Comparison of ENCODE assay signal across 18 cellular contexts in genomic region chrX:39728852-39729587, GRCh38.
"Had no signal": no experiment of that assay in that cellular context is flagged by ENCODE, and none has a peak within 500 bp of the region (broad histone marks: within the 10 kb centered on the region; RNA-seq: fewer than 3 reads in every experiment).

No MANE protein-coding gene starts in this region.

- DNase-seq: activated CD4-positive, alpha-beta T cell treated with anti-CD3 and anti-CD28 coated beads, Interleukin-2, amount 10 ng/mL, durations not matched to agents 7 days and 5 days; activated CD8-positive, alpha-beta T cell treated with anti-CD3 and anti-CD28 coated beads, Interleukin-2, amount 10 ng/mL, durations not matched to agents 7 days and 5 days; activated naive CD4-positive, alpha-beta T cell treated with anti-CD3 and anti-CD28 coated beads for 36 hours; activated T-cell treated with anti-CD3 and anti-CD28 coated beads, Interleukin-2, amount 50 U/mL, for 24 hours; body of pancreas; dorsolateral prefrontal cortex; foreskin fibroblast; midbrain; nephron progenitor cell; stimulated activated naive CD8-positive, alpha-beta T cell treated with anti-CD3 and anti-CD28 coated beads, Interleukin-15, amount 100 ng/mL, for 72 hours; transverse colon; uterus had no signal

- H3K27me3 Mint-ChIP-seq: stimulated activated naive CD8-positive, alpha-beta T cell treated with anti-CD3 and anti-CD28 coated beads, Interleukin-15, amount 100 ng/mL, for 72 hours had no signal

- H3K36me3 ChIP-seq: suprapubic skin, transverse colon, uterus had no signal

- H3K9me3 Mint-ChIP-seq: activated naive CD4-positive, alpha-beta T cell treated with anti-CD3 and anti-CD28 coated beads for 36 hours; activated T-cell treated with anti-CD3 and anti-CD28 coated beads, Interleukin-2, amount 50 U/mL, for 24 hours; stimulated activated naive CD8-positive, alpha-beta T cell treated with anti-CD3 and anti-CD28 coated beads, Interleukin-15, amount 100 ng/mL, for 72 hours; T-helper 2 cell treated with Interferon-gamma antibody and Interleukin-4, amounts not matched to agents 5 μg/mL and 100 μg/mL, for 36 hours had no signal

- H3K4me3 Mint-ChIP-seq: activated CD4-positive, alpha-beta T cell treated with anti-CD3 and anti-CD28 coated beads, Interleukin-2, amount 10 ng/mL, durations not matched to agents 7 days and 5 days; activated CD8-positive, alpha-beta T cell treated with anti-CD3 and anti-CD28 coated beads, Interleukin-2, amount 10 ng/mL, durations not matched to agents 7 days and 5 days; activated naive CD4-positive, alpha-beta T cell treated with anti-CD3 and anti-CD28 coated beads for 36 hours; activated T-cell treated with anti-CD3 and anti-CD28 coated beads, Interleukin-2, amount 50 U/mL, for 24 hours; nephron progenitor cell; stimulated activated naive CD8-positive, alpha-beta T cell treated with anti-CD3 and anti-CD28 coated beads, Interleukin-15, amount 100 ng/mL, for 72 hours; T-helper 2 cell treated with Interferon-gamma antibody and Interleukin-4, amounts not matched to agents 5 μg/mL and 100 μg/mL, for 36 hours had no signal

- H3K27me3 ChIP-seq: body of pancreas, suprapubic skin, transverse colon, uterus had no signal

- H3K27ac ChIP-seq: epithelial cell of prostate, suprapubic skin had no signal

- ATAC-seq: activated CD4-positive, CD25-positive, alpha-beta regulatory T cell treated with anti-CD3 and anti-CD28 coated beads, Interleukin-2, amount 50 U/mL, for 24 hours; activated CD8-positive, alpha-beta T cell treated with anti-CD3 and anti-CD28 coated beads, Interleukin-2, amount 10 ng/mL, durations not matched to agents 7 days and 5 days; body of pancreas; left lobe of liver; stimulated activated naive CD8-positive, alpha-beta T cell treated with anti-CD3 and anti-CD28 coated beads, Interleukin-15, amount 100 ng/mL, for 72 hours had no signal

- H3K27ac Mint-ChIP-seq: activated CD4-positive, alpha-beta T cell treated with anti-CD3 and anti-CD28 coated beads, Interleukin-2, amount 10 ng/mL, durations not matched to agents 7 days and 5 days; activated CD8-positive, alpha-beta T cell treated with anti-CD3 and anti-CD28 coated beads, Interleukin-2, amount 10 ng/mL, durations not matched to agents 7 days and 5 days; activated naive CD4-positive, alpha-beta T cell treated with anti-CD3 and anti-CD28 coated beads for 36 hours; activated T-cell treated with anti-CD3 and anti-CD28 coated beads, Interleukin-2, amount 50 U/mL, for 24 hours; nephron progenitor cell; progenitor cell of endocrine pancreas; T-helper 2 cell treated with Interferon-gamma antibody and Interleukin-4, amounts not matched to agents 5 μg/mL and 100 μg/mL, for 36 hours had no signal

- H3K9me3 ChIP-seq: body of pancreas, suprapubic skin, transverse colon, uterus had no signal

- H3K4me1 ChIP-seq: uterus had no signal

- H3K4me3 ChIP-seq: body of pancreas, dorsolateral prefrontal cortex, suprapubic skin, transverse colon, uterus had no signal
